Comparison of ENCODE assay signal across 22 cellular contexts in genomic region chr22:50264946-50265669, GRCh38.
"Had no signal": no experiment of that assay in that cellular context is flagged by ENCODE, and none has a peak within 500 bp of the region (broad histone marks: within the 10 kb centered on the region; RNA-seq: fewer than 3 reads in every experiment).

No MANE protein-coding gene starts in this region.

- H3K4me3 Mint-ChIP-seq: activated CD4-positive, alpha-beta T cell treated with anti-CD3 and anti-CD28 coated beads, Interleukin-2, amount 10 ng/mL, durations not matched to agents 7 days and 5 days; activated CD8-positive, alpha-beta T cell treated with anti-CD3 and anti-CD28 coated beads for 36 hours; activated naive CD8-positive, alpha-beta T cell; activated T-helper 17 cell treated with anti-CD3 and anti-CD28 coated beads, Interleukin-2, amount 50 U/mL, for 72 hours; central memory CD8-positive, alpha-beta T cell; stimulated activated naive CD8-positive, alpha-beta T cell treated with anti-CD3 and anti-CD28 coated beads, Interleukin-15, Interleukin-2, amounts not matched to agents 100 ng/mL and 50 ng/mL, for 24 hours had no signal

- H3K27me3 ChIP-seq: adrenal gland had no signal

- H3K27ac ChIP-seq: adrenal gland, foreskin keratinocyte, spleen, tibial nerve, WERI-Rb-1 had no signal

- H3K4me1 Mint-ChIP-seq: activated T-helper 17 cell treated with anti-CD3 and anti-CD28 coated beads, Interleukin-2, amount 50 U/mL, for 72 hours had no signal

- H3K27ac Mint-ChIP-seq: activated CD4-positive, alpha-beta T cell treated with anti-CD3 and anti-CD28 coated beads, Interleukin-2, amount 10 ng/mL, durations not matched to agents 7 days and 5 days; activated CD8-positive, alpha-beta T cell treated with anti-CD3 and anti-CD28 coated beads for 36 hours; activated naive CD8-positive, alpha-beta T cell; activated T-helper 17 cell treated with anti-CD3 and anti-CD28 coated beads, Interleukin-2, amount 50 U/mL, for 72 hours; progenitor cell of endocrine pancreas; stimulated activated naive CD8-positive, alpha-beta T cell treated with anti-CD3 and anti-CD28 coated beads, Interleukin-15, Interleukin-2, amounts not matched to agents 100 ng/mL and 50 ng/mL, for 24 hours had no signal

- H3K36me3 ChIP-seq: adrenal gland, tibial nerve had no signal

- H3K9me3 Mint-ChIP-seq: activated CD4-positive, alpha-beta T cell treated with anti-CD3 and anti-CD28 coated beads, Interleukin-2, amount 10 ng/mL, durations not matched to agents 7 days and 5 days; activated CD8-positive, alpha-beta T cell treated with anti-CD3 and anti-CD28 coated beads for 36 hours; activated T-helper 17 cell treated with anti-CD3 and anti-CD28 coated beads, Interleukin-2, amount 50 U/mL, for 72 hours; central memory CD8-positive, alpha-beta T cell; naive B cell; stimulated activated naive CD8-positive, alpha-beta T cell treated with anti-CD3 and anti-CD28 coated beads, Interleukin-15, Interleukin-2, amounts not matched to agents 100 ng/mL and 50 ng/mL, for 24 hours had no signal

- H3K4me3 ChIP-seq: adrenal gland, lung, spleen, tibial nerve had no signal

- DNase-seq: activated CD4-positive, alpha-beta T cell treated with anti-CD3 and anti-CD28 coated beads, Interleukin-2, amount 10 ng/mL, durations not matched to agents 7 days and 5 days; activated CD4-positive, CD25-positive, alpha-beta regulatory T cell treated with anti-CD3 and anti-CD28 coated beads, Interleukin-2, amount 50 U/mL, for 72 hours; activated CD8-positive, alpha-beta T cell treated with anti-CD3 and anti-CD28 coated beads for 36 hours; activated naive CD4-positive, alpha-beta T cell; adrenal gland; effector memory CD4-positive, alpha-beta T cell; foreskin keratinocyte; naive B cell; retina; spleen; stimulated activated CD4-positive, alpha-beta T cell treated with anti-CD3 and anti-CD28 coated beads, Interleukin-4, amount 100 ng/mL, for 24 hours; substantia nigra; T-helper 1 cell; WERI-Rb-1 had no signal

- H3K36me3 Mint-ChIP-seq: activated naive CD8-positive, alpha-beta T cell; naive B cell had no signal

- ATAC-seq: activated CD8-positive, alpha-beta T cell treated with anti-CD3 and anti-CD28 coated beads for 36 hours; activated T-helper 17 cell treated with anti-CD3 and anti-CD28 coated beads, Interleukin-2, amount 50 U/mL, for 72 hours; foreskin keratinocyte; left lobe of liver had no signal

- H3K9me3 ChIP-seq: adrenal gland, tibial nerve had no signal
